13 cellular contexts compared by ENCODE assay signal in genomic region chr6:142416179-142416578, GRCh38.
DNase-seq lines count a peak whose midpoint lies in the region; ATAC-seq, FAIRE-seq and TF ChIP-seq lines count a peak whose summit lies in the region.
"Had no signal": no experiment of that assay in that cellular context is flagged by ENCODE, and none has a peak within 500 bp of the region (broad histone marks: within the 10 kb centered on the region; RNA-seq: fewer than 3 reads in every experiment).

No MANE protein-coding gene starts in this region.

- ATAC-seq in HG03571 (IDR thresholded peaks at IDR 0.05; ENCODE audit: unreplicated experiment) (no peak), lower lobe of right lung (no peak)

- H3K9me3 ChIP-seq in lower lobe of right lung = no peaks in the 10 kb centered on the region
- H3K9me3 ChIP-seq: pancreas had no signal

- no peak for TF ChIP-seq CTCF in lower lobe of right lung (IDR thresholded peaks at IDR 0.05)

- peaks cover 12% of the 10 kb centered on the region for H3K36me3 ChIP-seq in lower lobe of right lung
- H3K36me3 ChIP-seq: cardiac muscle cell, pancreas had no signal

- H3K4me3 ChIP-seq in lower lobe of right lung = no peak overlapping the region
- H3K4me3 ChIP-seq: cardiac muscle cell, pancreas had no signal

- H3K4me1 ChIP-seq in lower lobe of right lung = no peaks in the 10 kb centered on the region
- H3K4me1 ChIP-seq: pancreas had no signal

- peak; percentile 83 for DNase-seq in A172 (ENCODE audit: low spot score)
- peak; percentile 4 for DNase-seq in H54 (ENCODE audit: insufficient read length, low spot score)
- peak; percentile 89 for DNase-seq in amniotic epithelial cell (ENCODE audit: low read depth)
- DNase-seq in iPS-NIHi7 (ENCODE audit: extremely low spot score) = peak; percentile 19
- no peak for DNase-seq in lower lobe of right lung
- DNase-seq in NCI-H446 (lab: John Stamatoyannopoulos, UW) = no peak
- no peak for DNase-seq in RPMI8226
- DNase-seq: NCI-H2029, pancreas, SHP77 treated with DMSO at 0.1 percent for 48 hours had no signal

- no peak for TF ChIP-seq POLR2A in H54 (IDR thresholded peaks at IDR 0.05; ENCODE audit: low read depth, low read length)

- no peaks in the 10 kb centered on the region for H3K27me3 ChIP-seq in lower lobe of right lung (ENCODE audit: low read depth)
- H3K27me3 ChIP-seq: cardiac muscle cell, pancreas had no signal

- intact Hi-C loops in lower lobe of right lung (cut with DNase I) = no loop called here

- no peak overlapping the region for H3K27ac ChIP-seq in lower lobe of right lung
- H3K27ac ChIP-seq: C4-2B, cardiac muscle cell, pancreas had no signal

- FAIRE-seq in H54 (lab: Jason Lieb, UNC) = peak; percentile 95
- FAIRE-seq: pancreas had no signal

Comparison
In these comparisons a context has a peak if more than half of its experiments do, and no peak if none do; other contexts are left out.
1. DNase-seq: peak in A172 (single experiment), H54 (single experiment), amniotic epithelial cell (single experiment) and iPS-NIHi7 (single experiment); none in lower lobe of right lung (single experiment), NCI-H446 (0 of 2) and RPMI8226 (single experiment).